In genomic region chr10:128218161-128218560, GRCh38 we compare ENCODE assay signal across 9 cellular contexts.
"Had no signal": no experiment of that assay in that cellular context is flagged by ENCODE, and none has a peak within 500 bp of the region (broad histone marks: within the 10 kb centered on the region; RNA-seq: fewer than 3 reads in every experiment).

No MANE protein-coding gene starts in this region.

- DNase-seq: GM23248, GOT3, H7, HFFc6 had no signal

- H2AFZ ChIP-seq: GM23248 had no signal

- ATAC-seq: HCT116, HepG2, K562 had no signal

- H3K27ac Mint-ChIP-seq: HFFc6 had no signal

- H3K27ac ChIP-seq: GM23248, HL-60 had no signal

- H3K36me3 ChIP-seq: HAP-1 had no signal

- H3K9me3 ChIP-seq: HAP-1 had no signal

- H3K4me3 ChIP-seq: GM23248, HAP-1, K562 had no signal

- H3K9ac ChIP-seq: GM23248 had no signal

- H3K9me3 Mint-ChIP-seq: HFFc6 had no signal

- H3K4me3 Mint-ChIP-seq: HFFc6 had no signal
